8 cellular contexts compared by ENCODE assay signal in the genomic region with DNA sequence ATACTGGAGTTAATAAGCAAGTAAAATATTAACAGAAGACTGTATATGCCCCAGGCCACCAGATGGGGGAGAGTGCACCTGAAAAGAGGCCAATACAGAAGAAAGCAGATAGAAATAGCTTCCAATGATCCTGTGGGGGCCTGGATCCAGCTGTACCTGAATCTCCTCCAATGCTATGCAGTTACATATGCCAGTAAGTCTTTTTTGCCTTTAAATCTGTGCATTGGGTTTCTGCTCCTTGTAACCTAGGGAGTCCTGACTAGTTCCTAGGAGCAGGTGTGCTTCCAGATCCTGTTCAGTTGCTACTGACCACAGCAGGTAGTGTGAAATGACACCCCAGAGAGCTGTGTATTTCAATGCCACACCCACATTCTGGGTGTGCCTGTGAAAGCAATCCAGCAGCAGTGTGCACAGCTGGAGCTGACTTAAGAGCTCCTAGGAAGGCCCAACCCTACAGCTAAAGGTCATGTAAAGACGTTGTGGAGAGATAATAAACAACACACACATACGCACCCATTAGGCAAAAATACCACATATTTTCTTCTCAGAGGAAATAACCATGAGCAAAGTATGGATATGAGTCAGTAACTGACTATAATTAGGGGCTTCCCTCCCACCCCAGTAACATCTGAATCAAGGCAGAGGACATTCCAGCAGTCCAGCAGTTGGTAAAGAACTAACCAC.
DNase-seq lines count a peak whose midpoint lies in the region; ATAC-seq lines count a peak whose summit lies in the region.

No MANE protein-coding gene starts in this region.

- H3K4me1 Mint-ChIP-seq in activated CD4-positive, alpha-beta T cell treated with anti-CD3 and anti-CD28 coated beads, Interleukin-2, amount 10 ng/mL, durations not matched to agents 24 days and 14 days, result peaks cover 55% of the 10 kb centered on the region
- H3K4me1 Mint-ChIP-seq in activated T-helper 17 cell treated with anti-CD3 and anti-CD28 coated beads, Interleukin-2, amount 50 U/mL, for 72 hours, result peaks cover 42% of the 10 kb centered on the region

- intact Hi-C loops in activated CD4-positive, alpha-beta T cell treated with anti-CD3 and anti-CD28 coated beads, Interleukin-2, amount 10 ng/mL, durations not matched to agents 24 days and 14 days (cut with micrococcal nuclease), result loop anchor here (1.0 to 10.0 kb wide), 5 partner anchors 12 to 384 kb away; a partner anchor contains a TSS

- peak; percentile 88 for ATAC-seq in GM21423 (IDR thresholded peaks at IDR 0.05; ENCODE audit: unreplicated experiment)
- ATAC-seq in HG03571 (IDR thresholded peaks at IDR 0.05; ENCODE audit: unreplicated experiment), result peak; percentile 73
- ATAC-seq in activated T-helper 17 cell treated with anti-CD3 and anti-CD28 coated beads, Interleukin-2, amount 50 U/mL, for 72 hours (replicated peaks), result peak; percentile 86

- H3K4me3 Mint-ChIP-seq in activated CD4-positive, alpha-beta T cell treated with anti-CD3 and anti-CD28 coated beads, Interleukin-2, amount 10 ng/mL, durations not matched to agents 24 days and 14 days, result peak overlapping the region; percentile 64
- peak overlapping the region; percentile 77 for H3K4me3 Mint-ChIP-seq in activated T-helper 17 cell treated with anti-CD3 and anti-CD28 coated beads, Interleukin-2, amount 50 U/mL, for 72 hours

- no peaks in the 10 kb centered on the region for H3K27me3 Mint-ChIP-seq in activated CD4-positive, alpha-beta T cell treated with anti-CD3 and anti-CD28 coated beads, Interleukin-2, amount 10 ng/mL, durations not matched to agents 24 days and 14 days
- H3K27me3 Mint-ChIP-seq in activated T-helper 17 cell treated with anti-CD3 and anti-CD28 coated beads, Interleukin-2, amount 50 U/mL, for 72 hours, result no peaks in the 10 kb centered on the region

- H3K36me3 Mint-ChIP-seq in activated CD4-positive, alpha-beta T cell treated with anti-CD3 and anti-CD28 coated beads, Interleukin-2, amount 10 ng/mL, durations not matched to agents 24 days and 14 days (ENCODE audit: low read depth), result peaks cover 5% of the 10 kb centered on the region
- no peaks in the 10 kb centered on the region for H3K36me3 Mint-ChIP-seq in activated T-helper 17 cell treated with anti-CD3 and anti-CD28 coated beads, Interleukin-2, amount 50 U/mL, for 72 hours (ENCODE audit: low read depth)

- peaks cover 15% of the 10 kb centered on the region for H3K9me3 Mint-ChIP-seq in activated CD4-positive, alpha-beta T cell treated with anti-CD3 and anti-CD28 coated beads, Interleukin-2, amount 10 ng/mL, durations not matched to agents 24 days and 14 days
- H3K9me3 Mint-ChIP-seq in activated T-helper 17 cell treated with anti-CD3 and anti-CD28 coated beads, Interleukin-2, amount 50 U/mL, for 72 hours, result peaks cover 3% of the 10 kb centered on the region

- peak; percentile 83 for DNase-seq in activated CD4-positive, alpha-beta T cell treated with anti-CD3 and anti-CD28 coated beads, Interleukin-2, amount 10 ng/mL, durations not matched to agents 24 days and 14 days
- no peak for DNase-seq in activated CD4-positive, alpha-beta T cell treated with anti-CD3 and anti-CD28 coated beads for 4 hours
- DNase-seq in myocyte (ENCODE audit: low read depth), result peak; percentile 28
- no peak for DNase-seq in 8988T
- no peak for DNase-seq in NCI-H2171 treated with DMSO at 0.1 percent for 48 hours (lab: John Stamatoyannopoulos, UW)

- H3K27ac Mint-ChIP-seq in activated CD4-positive, alpha-beta T cell treated with anti-CD3 and anti-CD28 coated beads, Interleukin-2, amount 10 ng/mL, durations not matched to agents 24 days and 14 days, result peak overlapping the region; percentile 86
- H3K27ac Mint-ChIP-seq in activated T-helper 17 cell treated with anti-CD3 and anti-CD28 coated beads, Interleukin-2, amount 50 U/mL, for 72 hours, result peak overlapping the region; percentile 62

Comparison
In these comparisons a context has a peak if more than half of its experiments do, and no peak if none do; other contexts are left out.
1. DNase-seq: peak in activated CD4-positive, alpha-beta T cell treated with anti-CD3 and anti-CD28 coated beads, Interleukin-2, amount 10 ng/mL, durations not matched to agents 24 days and 14 days (single experiment) and myocyte (single experiment); none in activated CD4-positive, alpha-beta T cell treated with anti-CD3 and anti-CD28 coated beads for 4 hours (0 of 2), 8988T (single experiment) and NCI-H2171 treated with DMSO at 0.1 percent for 48 hours (single experiment).
2. Peak in every context shown above with its lines, with median percentiles within 50 percentile points of each other: ATAC-seq.